Comparison of ENCODE assay signal across 8 cellular contexts in genomic region chrX:72306851-72307645, GRCh38. TPM values are rescaled to one million over a fixed set of nuclear protein-coding genes. Genes with fewer than 3 reads are reported as not detected.
DNase-seq lines count a peak whose midpoint lies in the region; ATAC-seq and TF ChIP-seq lines count a peak whose summit lies in the region.

No MANE protein-coding gene starts in this region.

- no TSS peak for BruUV-seq in MCF 10A (replicated peaks; lab: Mats Ljungman, UMichigan)

- POLR2A ChIA-PET in MCF 10A (lab: Yijun Ruan, JAX), result interaction anchor here (1.3 kb wide), 1 partner anchor 32 kb away, joined by 8 read pairs; no protein-coding TSS in a partner anchor

- H3K36me3 Mint-ChIP-seq in MCF 10A (ENCODE audit: insufficient read depth, unreplicated experiment), result no peaks in the 10 kb centered on the region

- peak overlapping the region; percentile 82 for H3K4me3 Mint-ChIP-seq in MCF 10A (ENCODE audit: unreplicated experiment)

- DNase-seq in DMS53 treated with DMSO at 0.1 percent for 48 hours (lab: John Stamatoyannopoulos, UW; ENCODE audit: unreplicated experiment) (peak; percentile 56), M059J (ENCODE audit: low read depth) (peak; percentile 86), SHP77 (lab: John Stamatoyannopoulos, UW) (peak; percentile 33 to 45), MCF 10A (ENCODE audit: unreplicated experiment) (peak; percentile 71), putamen (ENCODE audit: low spot score) (peak; percentile 20), NCI-H187 treated with DMSO at 0.1 percent for 48 hours (lab: John Stamatoyannopoulos, UW) (no peak)

- H3K4me3 ChIP-seq in iPS-15b (ENCODE audit: low read depth, low read length), result peak overlapping the region; percentile 39

- H3K27me3 Mint-ChIP-seq in MCF 10A (ENCODE audit: insufficient read depth, unreplicated experiment), result peaks cover 67% of the 10 kb centered on the region

- no peaks in the 10 kb centered on the region for H3K36me3 ChIP-seq in iPS-15b (ENCODE audit: control insufficient read depth, insufficient read depth, low read length)

- peaks cover 7% of the 10 kb centered on the region for H3K4me1 Mint-ChIP-seq in MCF 10A (ENCODE audit: insufficient read depth, unreplicated experiment)

- no peak for TF ChIP-seq CTCF in MCF 10A (IDR thresholded peaks at IDR 0.05; ENCODE audit: unreplicated experiment)

- intact Hi-C loops in MCF 10A (cut with micrococcal nuclease), result no loop called here

- no peak overlapping the region for H3K27ac Mint-ChIP-seq in MCF 10A (ENCODE audit: low read depth, unreplicated experiment)

- peaks cover 4% of the 10 kb centered on the region for H3K4me1 ChIP-seq in iPS-15b (ENCODE audit: control insufficient read depth, insufficient read depth, low read length)

- H3K9me3 ChIP-seq in iPS-15b (ENCODE audit: control insufficient read depth, insufficient read depth, low read length), result no peaks in the 10 kb centered on the region

- H3K27me3 ChIP-seq in iPS-15b (ENCODE audit: control insufficient read depth, insufficient read depth, low read length), result peaks cover 74% of the 10 kb centered on the region

- H3K9ac ChIP-seq in iPS-15b (ENCODE audit: low read depth, low read length), result no peak overlapping the region

- no peaks in the 10 kb centered on the region for H3K9me3 Mint-ChIP-seq in MCF 10A (ENCODE audit: unreplicated experiment)

- ATAC-seq in GM21619 (IDR thresholded peaks at IDR 0.05; ENCODE audit: unreplicated experiment), result peak; percentile 51

- CTCF ChIA-PET in MCF 10A (lab: Yijun Ruan, JAX), result interaction anchor here (0.6 to 1.7 kb wide), 2 partner anchors 31 to 64 kb away, joined by 3 to 7 read pairs; partner anchors contain the start of gene RPS4X

RNA-seq across cellular contexts. Expression of gene CITED1, which starts 1.3 kb away (rescaled TPM):
- 0.59 TPM in 1 of 2 replicates, not detected in the other for total RNA-seq in M059J (2014; rRNA removed; shearing (Covaris generic))
- total RNA-seq in MCF 10A (2022), result 0.37 and 0.72 TPM in 2 replicates

RNA-seq across cellular contexts. Expression of gene RPS4X, which starts 30.0 kb away (rescaled TPM):
- total RNA-seq in M059J (2014; rRNA removed; shearing (Covaris generic)), result 986 and 1,141 TPM in 2 replicates
- total RNA-seq in MCF 10A (2022), result 1,160 and 1,731 TPM in 2 replicates
